ENCODE assay signal across 19 cellular contexts in genomic region chr17:71052971-71053370, GRCh38.
"Had no signal": no experiment of that assay in that cellular context is flagged by ENCODE, and none has a peak within 500 bp of the region (broad histone marks: within the 10 kb centered on the region; RNA-seq: fewer than 3 reads in every experiment).

No MANE protein-coding gene starts in this region.

- H3K27ac ChIP-seq: colonic mucosa, foreskin keratinocyte, hepatocyte, neutrophil, ovary, testis, transverse colon, uterus had no signal

- DNase-seq: cerebellar nuclear complex; colonic mucosa; effector CD4-positive, alpha-beta T cell; endodermal cell; erythroblast; foreskin keratinocyte; mammary epithelial cell; mucosa of descending colon; naive thymus-derived CD8-positive, alpha-beta T cell; ovary; right cardiac atrium; stimulated activated CD4-positive, alpha-beta T cell treated with anti-CD3 and anti-CD28 coated beads, Interleukin-4, amount 100 ng/mL, for 24 hours; testis; transverse colon; uterus had no signal

- H3K4me3 ChIP-seq: colonic mucosa, hepatocyte, mucosa of descending colon, ovary, smooth muscle cell, testis, transverse colon, uterus had no signal

- H3K4me1 ChIP-seq: colonic mucosa, foreskin keratinocyte, testis, transverse colon, uterus had no signal

- H3K9me3 ChIP-seq: colonic mucosa, mucosa of descending colon, neutrophil, ovary, testis, transverse colon, uterus had no signal

- FAIRE-seq: endothelial cell of umbilical vein had no signal

- H3K36me3 ChIP-seq: colonic mucosa, neutrophil, ovary, transverse colon, uterus had no signal
